Comparison of ENCODE assay signal across 20 cellular contexts in the genomic region with DNA sequence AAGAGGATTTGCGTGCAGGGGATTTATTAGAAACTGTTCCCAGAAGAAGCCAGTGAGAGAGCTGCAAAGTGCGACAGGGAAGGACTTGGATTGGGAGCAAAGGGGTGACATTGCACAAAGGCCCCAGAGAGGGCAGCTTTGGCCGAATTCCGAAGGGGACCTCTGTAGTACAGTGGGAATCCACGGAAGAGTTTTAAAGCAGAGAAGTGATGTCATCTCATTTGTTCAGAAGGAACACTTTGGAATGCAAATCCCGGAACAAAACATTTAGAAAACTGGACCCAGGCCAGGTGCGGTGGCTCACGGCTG.
"Had no signal": no experiment of that assay in that cellular context is flagged by ENCODE, and none has a peak within 500 bp of the region (broad histone marks: within the 10 kb centered on the region; RNA-seq: fewer than 3 reads in every experiment).

No MANE protein-coding gene starts in this region.

- ATAC-seq: natural killer cell; stimulated activated effector memory CD8-positive, alpha-beta T cell treated with anti-CD3 and anti-CD28 coated beads, Interleukin-12 subunit alpha, Interleukin-12 subunit beta, amount 100 ng/mL, for 72 hours had no signal

- H3K4me3 Mint-ChIP-seq: immature natural killer cell; memory B cell; natural killer cell; stimulated activated effector memory CD8-positive, alpha-beta T cell treated with anti-CD3 and anti-CD28 coated beads, Interleukin-12 subunit alpha, Interleukin-12 subunit beta, amount 100 ng/mL, for 72 hours had no signal

- H3K27ac Mint-ChIP-seq: immature natural killer cell; memory B cell; natural killer cell; stimulated activated effector memory CD8-positive, alpha-beta T cell treated with anti-CD3 and anti-CD28 coated beads, Interleukin-12 subunit alpha, Interleukin-12 subunit beta, amount 100 ng/mL, for 72 hours had no signal

- H3K4me1 Mint-ChIP-seq: immature natural killer cell; memory B cell; natural killer cell; stimulated activated effector memory CD8-positive, alpha-beta T cell treated with anti-CD3 and anti-CD28 coated beads, Interleukin-12 subunit alpha, Interleukin-12 subunit beta, amount 100 ng/mL, for 72 hours had no signal

- H3K27ac ChIP-seq: dorsolateral prefrontal cortex, neutrophil, prostate gland, right atrium auricular region, sigmoid colon, stomach, thyroid gland, vagina had no signal

- H3K27me3 ChIP-seq: dorsolateral prefrontal cortex, neutrophil, right atrium auricular region, sigmoid colon, thyroid gland, vagina had no signal

- H3K9me3 Mint-ChIP-seq: immature natural killer cell; memory B cell; natural killer cell; stimulated activated effector memory CD8-positive, alpha-beta T cell treated with anti-CD3 and anti-CD28 coated beads, Interleukin-12 subunit alpha, Interleukin-12 subunit beta, amount 100 ng/mL, for 72 hours had no signal

- H3K36me3 ChIP-seq: neutrophil, prostate gland, right atrium auricular region, sigmoid colon, stomach, thyroid gland, vagina had no signal

- H3K9me3 ChIP-seq: neutrophil, prostate gland, right atrium auricular region, sigmoid colon, stomach, thyroid gland, vagina had no signal

- H3K4me3 ChIP-seq: dorsolateral prefrontal cortex, lung, prostate gland, right atrium auricular region, sigmoid colon, stomach, thyroid gland, vagina had no signal

- H3K4me1 ChIP-seq: prostate gland, right atrium auricular region, sigmoid colon, stomach, thyroid gland, vagina had no signal

- DNase-seq: dorsolateral prefrontal cortex; effector CD4-positive, alpha-beta T cell; hypothalamus; immature natural killer cell; kidney glomerular epithelial cell; natural killer cell; sigmoid colon; stimulated activated CD4-positive, alpha-beta T cell treated with anti-CD3 and anti-CD28 coated beads, Interleukin-2, amount 100 ng/mL, for 24 hours; stimulated activated CD4-positive, alpha-beta T cell treated with anti-CD3 and anti-CD28 coated beads, Interleukin-4, amount 100 ng/mL, for 24 hours; stimulated activated naive CD4-positive, alpha-beta T cell treated with Interleukin-2 at 50 U/mL for 16 hours; stomach; thyroid gland; trophoblast cell had no signal

- H3K36me3 Mint-ChIP-seq: immature natural killer cell; memory B cell; natural killer cell; stimulated activated effector memory CD8-positive, alpha-beta T cell treated with anti-CD3 and anti-CD28 coated beads, Interleukin-12 subunit alpha, Interleukin-12 subunit beta, amount 100 ng/mL, for 72 hours had no signal
